ENCODE assay signal across 1 cellular context in the genomic region with DNA sequence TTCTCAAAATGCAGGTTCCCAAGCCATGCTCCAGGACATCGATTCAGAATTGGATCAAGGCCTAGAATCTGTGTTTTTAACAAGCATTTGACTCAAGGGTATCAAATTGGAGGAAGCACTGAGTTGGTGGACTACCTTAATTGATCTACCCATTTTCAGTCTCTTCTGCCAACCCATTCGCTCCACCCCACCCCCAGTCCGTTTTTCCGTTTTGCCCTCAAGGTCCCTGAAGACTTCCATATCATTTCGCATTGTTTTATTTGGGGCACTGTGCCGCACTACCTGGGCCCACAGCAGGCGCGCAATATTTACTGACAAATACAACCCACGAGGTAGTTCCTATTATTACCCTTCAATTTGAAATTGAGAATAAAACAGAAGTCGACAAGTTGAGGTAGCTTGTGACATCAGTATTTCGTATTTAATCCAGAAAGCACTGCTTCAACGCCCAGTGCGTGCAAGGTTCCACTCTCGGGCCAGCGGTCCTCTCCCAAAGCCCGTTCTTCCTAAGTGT.
TF ChIP-seq lines count a peak whose summit lies in the region.

No MANE protein-coding gene starts in this region.

TF ChIP-seq in K562, 482 proteins besides CTCF, POLR2A, EP300 and RAD21 (continues in another document):
- TF ChIP-seq SRSF7 (optimal IDR thresholded peaks at IDR 0.05; ENCODE audit: low read depth, low read length) (no peak), RBM14 (IDR thresholded peaks at IDR 0.05; ENCODE audit: borderline replicate concordance, insufficient read depth, low read depth, low read length) (no peak), ZEB2 (IDR thresholded peaks at IDR 0.05) (peak; percentile 33; the same call in 1 of the 2 replicates), FOXJ3 (CRISPR knock-in tag; IDR thresholded peaks at IDR 0.05) (no peak), TBP (optimal IDR thresholded peaks at IDR 0.05; ENCODE audit: low read depth, low read length) (no peak), ZNF592 (IDR thresholded peaks at IDR 0.05) (peak; percentile 86), UBTF (IDR thresholded peaks at IDR 0.05; ENCODE audit: borderline replicate concordance in 1 of 2, low read depth in 2 of 2, low read length in 2 of 2) (no peak), ZFP1 (CRISPR knock-in tag; IDR thresholded peaks at IDR 0.05) (no peak), MNT (conservative IDR thresholded peaks at IDR 0.05) (no peak), POLR2AphosphoS2 (IDR thresholded peaks at IDR 0.05; ENCODE audit: low read length) (no peak), BRD4 (IDR thresholded peaks at IDR 0.05) (peak; percentile 20; the same call in 1 of the 2 replicates), SMARCC2 (IDR thresholded peaks at IDR 0.05; ENCODE audit: low read depth) (0 out of 2 replicates have a peak, but pooled peaks have one; percentile 35), RBFOX2 (IDR thresholded peaks at IDR 0.05; ENCODE audit: low read depth, low read length) (no peak), FOXA3 (CRISPR knock-in tag; conservative IDR thresholded peaks at IDR 0.05 in 1 of 2, IDR thresholded peaks at IDR 0.05 in 1 of 2) (no peak), ZNF764 (CRISPR knock-in tag; IDR thresholded peaks at IDR 0.05; ENCODE audit: low read depth) (no peak), ILF3 (IDR thresholded peaks at IDR 0.05; ENCODE audit: borderline replicate concordance) (no peak), ZNF146 (CRISPR knock-in tag; IDR thresholded peaks at IDR 0.05; ENCODE audit: unreplicated experiment) (no peak), ZNF324 (CRISPR knock-in tag; IDR thresholded peaks at IDR 0.05) (0 out of 2 replicates have a peak, but pooled peaks have one; percentile 9), ZFPM2 (CRISPR knock-in tag; IDR thresholded peaks at IDR 0.05) (no peak), ZNF830 (CRISPR knock-in tag; IDR thresholded peaks at IDR 0.05) (no peak), FOXP4 (CRISPR knock-in tag; IDR thresholded peaks at IDR 0.05; ENCODE audit: borderline replicate concordance) (no peak), CBX2 (IDR thresholded peaks at IDR 0.05; ENCODE audit: insufficient read depth, low read length, poor library complexity, severe bottlenecking) (no peak), MTA3 (IDR thresholded peaks at IDR 0.05; ENCODE audit: borderline replicate concordance) (no peak; the same call in 1 of the 2 replicates), MEIS2 (IDR thresholded peaks at IDR 0.05; ENCODE audit: partially characterized antibody) (no peak), IRF2 (CRISPR knock-in tag; IDR thresholded peaks at IDR 0.05) (no peak), SMARCA4 (IDR thresholded peaks at IDR 0.05) (peak; percentile 25; the same call in 1 of the 2 replicates), FOXA1 (IDR thresholded peaks at IDR 0.05; ENCODE audit: borderline replicate concordance) (no peak), ZNF668 (CRISPR knock-in tag; IDR thresholded peaks at IDR 0.05) (no peak), KLF10 (CRISPR knock-in tag; IDR thresholded peaks at IDR 0.05) (no peak), ZNF124 (CRISPR knock-in tag; IDR thresholded peaks at IDR 0.05) (no peak), KLF16 (IDR thresholded peaks at IDR 0.05) (no peak), ZNF76 (CRISPR knock-in tag; IDR thresholded peaks at IDR 0.05; ENCODE audit: borderline replicate concordance) (no peak), POLR2G (IDR thresholded peaks at IDR 0.05; ENCODE audit: low read depth, low read length) (no peak), SMARCB1 (IDR thresholded peaks at IDR 0.05; ENCODE audit: insufficient read length, low read depth) (no peak), ZNF696 (CRISPR knock-in tag; conservative IDR thresholded peaks at IDR 0.05) (no peak), JUNB (CRISPR knock-in tag; conservative IDR thresholded peaks at IDR 0.05) (no peak), ELF4 (CRISPR knock-in tag; IDR thresholded peaks at IDR 0.05) (no peak), ATF4 (CRISPR knock-in tag; IDR thresholded peaks at IDR 0.05) (no peak), ZNF695 (CRISPR knock-in tag; IDR thresholded peaks at IDR 0.05) (no peak), GTF2E2 (tag; IDR thresholded peaks at IDR 0.05) (peak; percentile 24; the same call in 1 of the 2 replicates), POLR2H (tag; IDR thresholded peaks at IDR 0.05; ENCODE audit: low read depth) (no peak; the same call in 1 of the 2 replicates), EGR1 (conservative IDR thresholded peaks at IDR 0.05) (no peak), SIX5 (IDR thresholded peaks at IDR 0.05; ENCODE audit: borderline replicate concordance in 1 of 2, insufficient read depth in 1 of 2, low read depth in 1 of 2, low read length in 2 of 2) (no peak), TEAD2 (tag; IDR thresholded peaks at IDR 0.05) (no peak)
- TF ChIP-seq, protein P1, sequence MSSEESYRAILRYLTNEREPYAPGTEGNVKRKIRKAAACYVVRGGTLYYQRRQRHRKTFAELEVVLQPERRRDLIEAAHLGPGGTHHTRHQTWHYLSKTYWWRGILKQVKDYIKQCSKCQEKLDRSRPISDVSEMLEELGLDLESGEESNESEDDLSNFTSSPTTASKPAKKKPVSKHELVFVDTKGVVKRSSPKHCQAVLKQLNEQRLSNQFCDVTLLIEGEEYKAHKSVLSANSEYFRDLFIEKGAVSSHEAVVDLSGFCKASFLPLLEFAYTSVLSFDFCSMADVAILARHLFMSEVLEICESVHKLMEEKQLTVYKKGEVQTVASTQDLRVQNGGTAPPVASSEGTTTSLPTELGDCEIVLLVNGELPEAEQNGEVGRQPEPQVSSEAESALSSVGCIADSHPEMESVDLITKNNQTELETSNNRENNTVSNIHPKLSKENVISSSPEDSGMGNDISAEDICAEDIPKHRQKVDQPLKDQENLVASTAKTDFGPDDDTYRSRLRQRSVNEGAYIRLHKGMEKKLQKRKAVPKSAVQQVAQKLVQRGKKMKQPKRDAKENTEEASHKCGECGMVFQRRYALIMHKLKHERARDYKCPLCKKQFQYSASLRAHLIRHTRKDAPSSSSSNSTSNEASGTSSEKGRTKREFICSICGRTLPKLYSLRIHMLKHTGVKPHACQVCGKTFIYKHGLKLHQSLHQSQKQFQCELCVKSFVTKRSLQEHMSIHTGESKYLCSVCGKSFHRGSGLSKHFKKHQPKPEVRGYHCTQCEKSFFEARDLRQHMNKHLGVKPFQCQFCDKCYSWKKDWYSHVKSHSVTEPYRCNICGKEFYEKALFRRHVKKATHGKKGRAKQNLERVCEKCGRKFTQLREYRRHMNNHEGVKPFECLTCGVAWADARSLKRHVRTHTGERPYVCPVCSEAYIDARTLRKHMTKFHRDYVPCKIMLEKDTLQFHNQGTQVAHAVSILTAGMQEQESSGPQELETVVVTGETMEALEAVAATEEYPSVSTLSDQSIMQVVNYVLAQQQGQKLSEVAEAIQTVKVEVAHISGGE (CRISPR knock-in tag; IDR thresholded peaks at IDR 0.05) = no peak
- TF ChIP-seq, protein P2, sequence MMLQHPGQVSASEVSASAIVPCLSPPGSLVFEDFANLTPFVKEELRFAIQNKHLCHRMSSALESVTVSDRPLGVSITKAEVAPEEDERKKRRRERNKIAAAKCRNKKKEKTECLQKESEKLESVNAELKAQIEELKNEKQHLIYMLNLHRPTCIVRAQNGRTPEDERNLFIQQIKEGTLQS (IDR thresholded peaks at IDR 0.05) = no peak
- TF ChIP-seq, protein P2 (CRISPR knock-in tag; conservative IDR thresholded peaks at IDR 0.05) = no peak
- TF ChIP-seq, protein P3, sequence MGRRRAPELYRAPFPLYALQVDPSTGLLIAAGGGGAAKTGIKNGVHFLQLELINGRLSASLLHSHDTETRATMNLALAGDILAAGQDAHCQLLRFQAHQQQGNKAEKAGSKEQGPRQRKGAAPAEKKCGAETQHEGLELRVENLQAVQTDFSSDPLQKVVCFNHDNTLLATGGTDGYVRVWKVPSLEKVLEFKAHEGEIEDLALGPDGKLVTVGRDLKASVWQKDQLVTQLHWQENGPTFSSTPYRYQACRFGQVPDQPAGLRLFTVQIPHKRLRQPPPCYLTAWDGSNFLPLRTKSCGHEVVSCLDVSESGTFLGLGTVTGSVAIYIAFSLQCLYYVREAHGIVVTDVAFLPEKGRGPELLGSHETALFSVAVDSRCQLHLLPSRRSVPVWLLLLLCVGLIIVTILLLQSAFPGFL (CRISPR knock-in tag; IDR thresholded peaks at IDR 0.05) = no peak
